Comparison of ENCODE assay signal across 9 cellular contexts in genomic region chr17:73646409-73647305, GRCh38. TPM values are rescaled to one million over a fixed set of nuclear protein-coding genes. Genes with fewer than 3 reads are reported as not detected.
DNase-seq lines count a peak whose midpoint lies in the region; ATAC-seq and TF ChIP-seq lines count a peak whose summit lies in the region.
"Had no signal": no experiment of that assay in that cellular context is flagged by ENCODE, and none has a peak within 500 bp of the region (broad histone marks: within the 10 kb centered on the region; RNA-seq: fewer than 3 reads in every experiment).

No MANE protein-coding gene starts in this region.

- TF ChIP-seq POLR2A in vagina (IDR thresholded peaks at IDR 0.05), result no peak

- no peaks in the 10 kb centered on the region for H3K9me3 ChIP-seq in cardiac muscle cell (ENCODE audit: low read depth)
- no peaks in the 10 kb centered on the region for H3K9me3 ChIP-seq in vagina
- no peaks in the 10 kb centered on the region for H3K9me3 ChIP-seq in left lung

- H3K36me3 ChIP-seq in cardiac muscle cell (no peaks in the 10 kb centered on the region), vagina (no peaks in the 10 kb centered on the region), left lung (no peaks in the 10 kb centered on the region)

- H3K4me3 ChIP-seq in cardiac muscle cell, result no peak overlapping the region
- no peak overlapping the region for H3K4me3 ChIP-seq in vagina
- H3K4me3 ChIP-seq in left lung, result no peak overlapping the region

- H3K4me1 ChIP-seq in cardiac muscle cell (ENCODE audit: low read depth) (peaks cover 11% of the 10 kb centered on the region), vagina (peaks cover 23% of the 10 kb centered on the region), left lung (peaks cover 0 to 32% of the 10 kb centered on the region in 2 donors)

- intact Hi-C loops in left cardiac atrium (cut with DNase I) (loop anchor here in 1 of 2 donors (5.0 kb wide), 1 partner anchor 219 kb away; no protein-coding TSS in a partner anchor), vagina (cut with DNase I) (no loop called here), left lung (cut with DNase I) (no loop called here)

- H3K27ac ChIP-seq in cardiac muscle cell (no peak overlapping the region), vagina (no peak overlapping the region), left lung (no peak overlapping the region)

- peak; percentile 4 to 63 for DNase-seq in cardiac muscle cell (ENCODE audit: low read depth in 1 of 2, low spot score in 1 of 2)
- DNase-seq in left cardiac atrium, result no peak
- DNase-seq in RPMI7951 (ENCODE audit: low read depth), result peak; percentile 18
- DNase-seq in ecto neural progenitor cell (ENCODE audit: low spot score), result peak; percentile 74
- peak; percentile 83 to 85 for DNase-seq in vagina (ENCODE audit: extremely low spot score in 2 of 2)
- no peak for DNase-seq in omental fat pad (ENCODE audit: low spot score)
- DNase-seq in activated CD4-positive, CD25-positive, alpha-beta regulatory T cell (lab: John Stamatoyannopoulos, UW), result no peak
- no peak for DNase-seq in left lung
- DNase-seq: stimulated activated CD4-positive, alpha-beta T cell treated with anti-CD3 and anti-CD28 coated beads, Interleukin-12 subunit alpha, Interleukin-12 subunit beta, amount 100 ng/mL, for 4 hours had no signal

- ATAC-seq in left cardiac atrium, result no peak
- no peak for ATAC-seq in omental fat pad (ENCODE audit: low FRiP score)
- no peak for ATAC-seq in left lung

- TF ChIP-seq CTCF in cardiac muscle cell (IDR thresholded peaks at IDR 0.05; ENCODE audit: low read depth, low read length) (peak; percentile 15), vagina (IDR thresholded peaks at IDR 0.05) (no peak), omental fat pad (IDR thresholded peaks at IDR 0.05) (no peak), left lung (IDR thresholded peaks at IDR 0.05) (no peak)

- H3K27me3 ChIP-seq in cardiac muscle cell, result no peaks in the 10 kb centered on the region
- H3K27me3 ChIP-seq in vagina, result no peaks in the 10 kb centered on the region
- peaks cover 35 to 78% of the 10 kb centered on the region in 2 donors for H3K27me3 ChIP-seq in left lung

RNA-seq across cellular contexts. Expression of gene SDK2, which starts 2.4 kb away (rescaled TPM):
- total RNA-seq in cardiac muscle cell, result 36.8 and 46.8 TPM in 2 replicates
- polyA plus RNA-seq in cardiac muscle cell, result 11.8 and 14.2 TPM in 2 replicates
- total RNA-seq in left cardiac atrium, result 1 to 10 TPM in 1 of 2 donors, under 1 TPM in 1; 0.94 to 2.1 TPM
- 1.1 and 1.6 TPM in 2 replicates for total RNA-seq in RPMI7951 (2014; rRNA removed; shearing (Covaris generic))
- total RNA-seq in vagina, result 1.7 TPM
- 1 to 10 TPM in 1 of 4 donors, under 1 TPM in 3; 0.46 to 1.4 (median 0.64) TPM for total RNA-seq in omental fat pad
- 1 to 10 TPM; 6.3 to 7.3 TPM for total RNA-seq in left lung

Comparison
In these comparisons a context has a peak if more than half of its experiments do, and no peak if none do; other contexts are left out.
1. DNase-seq: peak in cardiac muscle cell (2 of 2), RPMI7951 (single experiment), ecto neural progenitor cell (single experiment) and vagina (2 of 2); none in left cardiac atrium (single experiment), omental fat pad (single experiment), activated CD4-positive, CD25-positive, alpha-beta regulatory T cell (0 of 4) and left lung (0 of 2).